ENCODE assay signal across 8 cellular contexts in genomic region chr1:61083014-61083798, GRCh38. TPM values are rescaled to one million over a fixed set of nuclear protein-coding genes. Genes with fewer than 3 reads are reported as not detected.
DNase-seq lines count a peak whose midpoint lies in the region; ATAC-seq and TF ChIP-seq lines count a peak whose summit lies in the region.

No MANE protein-coding gene starts in this region.

- no peak for TF ChIP-seq POLR2A in breast epithelium (IDR thresholded peaks at IDR 0.05)

- TF ChIP-seq CTCF in GM10266 (IDR thresholded peaks at IDR 0.05; ENCODE audit: control insufficient read depth, insufficient read depth, low read depth, missing control alignments) (no peak), breast epithelium (IDR thresholded peaks at IDR 0.05) (no peak)

- H3K9ac ChIP-seq in skeletal muscle tissue (ENCODE audit: low read depth in 1 of 3, low read length in 3 of 3), result peak overlapping the region; percentile 89 to 96 (median 94)

- intact Hi-C loops in breast epithelium (cut with DNase I; ENCODE audit: low total_unique reads), result no loop called here

- ATAC-seq in GM21576 (IDR thresholded peaks at IDR 0.05; ENCODE audit: unreplicated experiment) (no peak), GM21390 (IDR thresholded peaks at IDR 0.05; ENCODE audit: unreplicated experiment) (no peak)

- H3K4me1 ChIP-seq in SJCRH30 (peaks cover 13% of the 10 kb centered on the region), breast epithelium (peaks cover 6 to 10% of the 10 kb centered on the region in 2 donors), skeletal muscle tissue (ENCODE audit: control insufficient read depth in 3 of 3, insufficient read depth in 3 of 3, low read length in 3 of 3) (peaks cover 28 to 47% (median 36%) of the 10 kb centered on the region in 3 donors)

- H3K27ac ChIP-seq in SJCRH30 (peak overlapping the region; percentile 76), breast epithelium (peak overlapping the region; percentile 86 to 98), skeletal muscle tissue (ENCODE audit: low read depth, low read length) (peak overlapping the region; percentile 88)

- peaks cover 5% of the 10 kb centered on the region for H3K36me3 ChIP-seq in SJCRH30
- H3K36me3 ChIP-seq in breast epithelium, result no peaks in the 10 kb centered on the region
- H3K36me3 ChIP-seq in skeletal muscle tissue (ENCODE audit: control insufficient read depth in 3 of 3, insufficient read depth in 3 of 3, low read length in 3 of 3), result peaks cover 0 to 2% (median 1%) of the 10 kb centered on the region in 3 donors

- DNase-seq in GM10266 (ENCODE audit: extremely low spot score), result peak; percentile 36
- peak; percentile 40 to 57 for DNase-seq in SJCRH30
- DNase-seq in breast epithelium (ENCODE audit: low spot score in 2 of 2), result no peak
- DNase-seq in inferior parietal cortex (ENCODE audit: extremely low spot score), result peak; percentile 34
- no peak for DNase-seq in NCI-H1105 (lab: John Stamatoyannopoulos, UW)

- H3K4me3 ChIP-seq in SJCRH30 (peak overlapping the region; percentile 92), breast epithelium (peak overlapping the region; percentile 91 to 98 (median 94)), skeletal muscle tissue (ENCODE audit: low read length in 3 of 3) (peak overlapping the region; percentile 88 to 94 (median 89))

- no peaks in the 10 kb centered on the region for H3K27me3 ChIP-seq in SJCRH30
- no peaks in the 10 kb centered on the region for H3K27me3 ChIP-seq in breast epithelium
- no peaks in the 10 kb centered on the region for H3K27me3 ChIP-seq in skeletal muscle tissue (ENCODE audit: control insufficient read depth in 3 of 3, insufficient read depth in 3 of 3, low read length in 3 of 3)

- no peaks in the 10 kb centered on the region for H3K9me3 ChIP-seq in SJCRH30 (replicated peaks)
- no peaks in the 10 kb centered on the region for H3K9me3 ChIP-seq in breast epithelium
- no peaks in the 10 kb centered on the region for H3K9me3 ChIP-seq in skeletal muscle tissue (ENCODE audit: control insufficient read depth in 3 of 3, low read length in 3 of 3)

RNA-seq across cellular contexts. Expression of gene NFIA, which starts 0.8 kb away (rescaled TPM):
- 21.1 and 23.9 TPM in 2 replicates for total RNA-seq in SJCRH30 (2014; rRNA removed; shearing (Covaris generic))
- 10 to 100 TPM; 54.9 to 87.5 (median 79.6) TPM for total RNA-seq in breast epithelium
- 31.3 TPM for total RNA-seq in skeletal muscle tissue

Comparison
In these comparisons a context has a peak if more than half of its experiments do, and no peak if none do; other contexts are left out.
1. DNase-seq: peak in GM10266 (single experiment), SJCRH30 (2 of 2) and inferior parietal cortex (single experiment); none in breast epithelium (0 of 2) and NCI-H1105 (single experiment).
2. Peak in every context shown above with its lines, with median percentiles within 50 percentile points of each other: H3K27ac ChIP-seq and H3K4me3 ChIP-seq.